In the genomic region with DNA sequence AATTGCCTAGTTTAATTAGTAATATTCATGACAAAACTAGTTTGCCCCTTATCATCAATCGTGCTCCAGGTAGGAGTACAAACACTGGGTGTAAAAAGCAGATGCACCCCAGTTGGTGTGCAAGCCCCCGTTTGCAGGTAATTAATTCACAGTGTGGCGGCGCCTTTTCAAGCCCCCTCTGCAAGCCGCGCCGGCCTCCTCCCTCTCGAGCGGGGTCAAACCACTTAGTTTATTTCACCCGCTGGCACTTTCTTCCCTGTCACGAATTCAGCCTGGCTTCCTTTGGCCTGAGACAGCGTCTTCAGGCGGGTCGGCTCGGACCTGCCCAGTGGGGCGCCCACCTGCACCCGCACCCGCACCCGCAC, we compare ENCODE assay signal across 8 cellular contexts.
A peak's percentile ranks its signal among the peaks of the same experiment; 100 is the strongest.
DNase-seq lines count a peak whose midpoint lies in the region; ATAC-seq and TF ChIP-seq lines count a peak whose summit lies in the region.

No MANE protein-coding gene starts in this region.

- peaks cover 13% of the 10 kb centered on the region for H3K4me1 Mint-ChIP-seq in glutamatergic neuron (ENCODE audit: low read depth, unreplicated experiment)

- no peaks in the 10 kb centered on the region for H3K36me3 Mint-ChIP-seq in glutamatergic neuron (ENCODE audit: unreplicated experiment)

- no peak overlapping the region for H3K27ac ChIP-seq in PC-9
- peak overlapping the region; percentile 92 for H3K27ac ChIP-seq in skeletal muscle tissue (ENCODE audit: low read depth, low read length)

- H3K4me2 ChIP-seq in PC-9: peak overlapping the region; percentile 97

- peaks cover 12% of the 10 kb centered on the region for H3K27me3 Mint-ChIP-seq in glutamatergic neuron (ENCODE audit: unreplicated experiment)

- H3K36me3 ChIP-seq in PC-9 (ENCODE audit: low read depth) (no peaks in the 10 kb centered on the region), skeletal muscle tissue (ENCODE audit: control insufficient read depth in 3 of 3, insufficient read depth in 3 of 3, low read length in 3 of 3) (no peaks in the 10 kb centered on the region)

- no peaks in the 10 kb centered on the region for H4K20me1 ChIP-seq in PC-9 (ENCODE audit: insufficient read depth)

- ATAC-seq in GM19395 (IDR thresholded peaks at IDR 0.05; ENCODE audit: unreplicated experiment) (peak; percentile 4), HG02798 (IDR thresholded peaks at IDR 0.05; ENCODE audit: poor library complexity, unreplicated experiment) (no peak), HG02852 (IDR thresholded peaks at IDR 0.05; ENCODE audit: unreplicated experiment) (no peak)

- CTCF ChIA-PET in PC-9 (lab: Charles Lee): no interaction called here

- H3K9ac ChIP-seq in skeletal muscle tissue (ENCODE audit: low read depth in 1 of 3, low read length in 3 of 3): peak overlapping the region; percentile 78 to 99 (median 81)

- intact Hi-C loops in PC-9 (cut with micrococcal nuclease; ENCODE audit: unreplicated experiment): loop anchor here (10.0 kb wide), 1 partner anchor 52 kb away; no protein-coding TSS in a partner anchor

- no TSS peak for BruUV-seq in PC-9 (replicated peaks; lab: Mats Ljungman, UMichigan)

- peak overlapping the region; percentile 97 for H3K4me3 Mint-ChIP-seq in glutamatergic neuron (ENCODE audit: unreplicated experiment)

- H3K79me2 ChIP-seq in PC-9 (ENCODE audit: low read depth): no peaks in the 10 kb centered on the region

- H3K4me3 ChIP-seq in PC-9 (peak overlapping the region; percentile 62; the same call in 1 of the 2 replicates), skeletal muscle tissue (ENCODE audit: low read length in 3 of 3) (peak overlapping the region; percentile 90 to 95 (median 90))

- H3F3A ChIP-seq in PC-9 (ENCODE audit: insufficient read depth, low read depth): peaks cover 19% of the 10 kb centered on the region

- no peaks in the 10 kb centered on the region for H3K9me3 ChIP-seq in PC-9 (ENCODE audit: insufficient read depth, low read depth)
- H3K9me3 ChIP-seq in skeletal muscle tissue (ENCODE audit: control insufficient read depth in 3 of 3, low read length in 3 of 3): no peaks in the 10 kb centered on the region

- H3K27ac Mint-ChIP-seq in glutamatergic neuron (ENCODE audit: unreplicated experiment): peak overlapping the region; percentile 78

- H3K9me3 Mint-ChIP-seq in glutamatergic neuron (ENCODE audit: unreplicated experiment): peaks cover 16% of the 10 kb centered on the region

- POLR2A ChIA-PET in PC-9 (lab: Charles Lee; ENCODE audit: unreplicated experiment): no interaction called here

- H3K9me2 ChIP-seq in PC-9 (ENCODE audit: insufficient read depth): no peaks in the 10 kb centered on the region

- DNase-seq in PC-9: no peak
- no peak for DNase-seq in glutamatergic neuron
- DNase-seq in activated gamma-delta T cell (lab: John Stamatoyannopoulos, UW): no peak
- no peak for DNase-seq in NCI-H524 treated with DMSO at 0.1 percent for 48 hours (lab: John Stamatoyannopoulos, UW)

- TF ChIP-seq CTCF in PC-9 (conservative IDR thresholded peaks at IDR 0.05): no peak
- no peak for TF ChIP-seq CTCF in glutamatergic neuron (IDR thresholded peaks at IDR 0.05; ENCODE audit: partially characterized antibody, unreplicated experiment)

- peak overlapping the region; percentile 81 for H2AFZ ChIP-seq in PC-9

- no peaks in the 10 kb centered on the region for H3K27me3 ChIP-seq in PC-9 (ENCODE audit: insufficient read depth, low read depth)
- H3K27me3 ChIP-seq in skeletal muscle tissue (ENCODE audit: control insufficient read depth in 3 of 3, insufficient read depth in 3 of 3, low read length in 3 of 3): no peaks in the 10 kb centered on the region

- H3K4me1 ChIP-seq in PC-9 (replicated peaks; ENCODE audit: insufficient read depth): peaks cover 20% of the 10 kb centered on the region
- peaks cover 14 to 44% (median 31%) of the 10 kb centered on the region in 3 donors for H3K4me1 ChIP-seq in skeletal muscle tissue (ENCODE audit: control insufficient read depth in 3 of 3, insufficient read depth in 3 of 3, low read length in 3 of 3)
